13 cellular contexts compared by ENCODE assay signal in the genomic region with DNA sequence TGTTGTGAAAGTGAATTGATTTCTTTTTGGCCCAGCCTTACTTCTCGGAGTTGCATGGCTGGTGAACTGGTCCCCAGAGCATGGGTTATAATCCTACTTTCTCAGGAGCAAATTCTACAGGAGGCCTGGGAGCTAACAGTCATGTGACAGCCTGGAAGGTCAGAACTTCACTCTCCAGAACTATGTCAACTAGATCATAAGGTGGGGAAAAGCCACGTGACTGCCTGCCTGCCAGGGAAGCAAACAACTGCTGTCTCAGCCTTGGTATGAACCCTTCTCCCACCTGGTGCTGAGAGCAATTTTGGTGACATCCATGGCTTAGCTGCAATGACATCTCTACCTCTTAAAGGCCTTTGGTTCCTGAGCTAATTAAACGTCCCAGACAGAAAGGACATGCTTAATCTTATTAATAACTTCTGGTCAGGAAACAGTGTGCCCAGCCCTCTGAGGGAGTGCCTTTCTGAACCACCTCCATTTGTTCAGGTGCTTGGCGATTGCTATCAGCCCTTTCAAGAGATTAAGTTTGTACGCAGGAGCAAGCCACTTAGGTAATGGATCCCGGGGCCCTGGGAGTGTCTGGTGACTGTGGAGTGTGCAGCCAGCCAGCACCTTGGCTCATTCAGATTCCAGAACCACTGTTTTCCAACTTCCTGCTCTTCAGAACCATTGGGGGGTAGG. TPM values are rescaled to one million over a fixed set of nuclear protein-coding genes. Genes with fewer than 3 reads are reported as not detected.
DNase-seq lines count a peak whose midpoint lies in the region; ATAC-seq, FAIRE-seq and TF ChIP-seq lines count a peak whose summit lies in the region.
"Had no signal": no experiment of that assay in that cellular context is flagged by ENCODE, and none has a peak within 500 bp of the region (broad histone marks: within the 10 kb centered on the region; RNA-seq: fewer than 3 reads in every experiment).

No MANE protein-coding gene starts in this region.

- H3K4me3 Mint-ChIP-seq in astrocyte (ENCODE audit: unreplicated experiment) (peak overlapping the region; percentile 67), mesothelial cell of epicardium (peak overlapping the region; percentile 51)

- H3K9ac ChIP-seq in astrocyte (ENCODE audit: low read length) = no peak overlapping the region
- no peak overlapping the region for H3K9ac ChIP-seq in Karpas-422 (ENCODE audit: low read length)

- peaks cover 2% of the 10 kb centered on the region for H3K36me3 ChIP-seq in astrocyte (ENCODE audit: insufficient read depth, low read length)
- H3K36me3 ChIP-seq in Karpas-422 (ENCODE audit: insufficient read depth, low read length) = no peaks in the 10 kb centered on the region
- H3K36me3 ChIP-seq: heart right ventricle had no signal

- ATAC-seq in HG02970 (IDR thresholded peaks at IDR 0.05; ENCODE audit: low FRiP score, unreplicated experiment) = no peak
- ATAC-seq: GM12878, heart right ventricle had no signal

- H3K9me3 ChIP-seq in astrocyte (ENCODE audit: insufficient read depth, low read depth, low read length) (no peaks in the 10 kb centered on the region), Karpas-422 (ENCODE audit: low read length) (no peaks in the 10 kb centered on the region)
- H3K9me3 ChIP-seq: heart right ventricle had no signal

- H3K27me3 ChIP-seq in astrocyte (ENCODE audit: insufficient read depth, low read length) (no peaks in the 10 kb centered on the region), Karpas-422 (ENCODE audit: low read length) (no peaks in the 10 kb centered on the region)

- H4K20me1 ChIP-seq in astrocyte (ENCODE audit: insufficient read depth, low read length) (peaks cover 16% of the 10 kb centered on the region), Karpas-422 (ENCODE audit: insufficient read depth, low read depth, low read length) (no peaks in the 10 kb centered on the region)

- TF ChIP-seq CTCF in 22Rv1 (IDR thresholded peaks at IDR 0.05) (no peak), astrocyte (IDR thresholded peaks at IDR 0.05; ENCODE audit: insufficient read depth, low read depth, low read length) (no peak), mesothelial cell of epicardium (IDR thresholded peaks at IDR 0.05; ENCODE audit: unreplicated experiment) (no peak)

- H3K36me3 Mint-ChIP-seq in astrocyte (ENCODE audit: low read depth, unreplicated experiment) (peaks cover 16% of the 10 kb centered on the region), mesothelial cell of epicardium (no peaks in the 10 kb centered on the region)

- no peak overlapping the region for H3K27ac Mint-ChIP-seq in astrocyte (ENCODE audit: unreplicated experiment)
- H3K27ac Mint-ChIP-seq in mesothelial cell of epicardium = no peak overlapping the region
- H3K27ac Mint-ChIP-seq: activated T-helper 2 cell treated with anti-CD3 and anti-CD28 coated beads, Interferon-gamma antibody, Interleukin-2, Interleukin-4, amounts not matched to agents 10 μg/mL and 5 μg/mL and 100 μg/mL, durations not matched to agents 14 hours and 24 hours and 36 hours had no signal

- H3K27ac ChIP-seq in 22Rv1 (peak overlapping the region; percentile 84), astrocyte (ENCODE audit: low read depth, low read length) (no peak overlapping the region), Karpas-422 (ENCODE audit: low read length) (no peak overlapping the region)

- peaks cover 35% of the 10 kb centered on the region for H3K79me2 ChIP-seq in astrocyte (ENCODE audit: insufficient read depth, low read length)
- no peaks in the 10 kb centered on the region for H3K79me2 ChIP-seq in Karpas-422 (ENCODE audit: low read length)

- peaks cover 2% of the 10 kb centered on the region for H3K27me3 Mint-ChIP-seq in astrocyte (ENCODE audit: low read depth, unreplicated experiment)
- peaks cover 19% of the 10 kb centered on the region for H3K27me3 Mint-ChIP-seq in mesothelial cell of epicardium (ENCODE audit: low read depth)

- H3K4me1 ChIP-seq in astrocyte (ENCODE audit: insufficient read depth, low read length) (peaks cover 39% of the 10 kb centered on the region), Karpas-422 (ENCODE audit: low read length) (no peaks in the 10 kb centered on the region)

- H3K9me3 Mint-ChIP-seq in astrocyte (ENCODE audit: unreplicated experiment) = no peaks in the 10 kb centered on the region
- no peaks in the 10 kb centered on the region for H3K9me3 Mint-ChIP-seq in mesothelial cell of epicardium
- H3K9me3 Mint-ChIP-seq: activated T-helper 2 cell treated with anti-CD3 and anti-CD28 coated beads, Interferon-gamma antibody, Interleukin-2, Interleukin-4, amounts not matched to agents 10 μg/mL and 5 μg/mL and 100 μg/mL, durations not matched to agents 14 hours and 24 hours and 36 hours had no signal

- no peaks in the 10 kb centered on the region for H3K9me2 ChIP-seq in Karpas-422 (replicated peaks; ENCODE audit: insufficient read depth, low read length)

- no peak for FAIRE-seq in astrocyte (lab: Jason Lieb, UNC)
- FAIRE-seq: GM12878 had no signal

- H3K4me2 ChIP-seq in astrocyte (ENCODE audit: low read length) (no peak overlapping the region), Karpas-422 (ENCODE audit: low read depth, low read length, poor library complexity, severe bottlenecking) (no peak overlapping the region)

- DNase-seq in HuH-7 (ENCODE audit: low spot score) (peak; percentile 56), astrocyte (ENCODE audit: low read depth) (no peak), mesothelial cell of epicardium (ENCODE audit: low spot score in 2 of 2, unreplicated experiment in 2 of 2) (no peak), MV-4-11 (lab: John Stamatoyannopoulos, UW) (no peak), putamen (ENCODE audit: low spot score) (no peak), Karpas-422 (no peak)
- DNase-seq: heart right ventricle; stimulated activated naive CD4-positive, alpha-beta T cell treated with Interleukin-2 at 50 U/mL for 16 hours; T-helper 2 cell had no signal

- H3K4me1 Mint-ChIP-seq in astrocyte (ENCODE audit: low read depth, unreplicated experiment) = peaks cover 34% of the 10 kb centered on the region
- peaks cover 64% of the 10 kb centered on the region for H3K4me1 Mint-ChIP-seq in mesothelial cell of epicardium

- H2AFZ ChIP-seq in astrocyte (ENCODE audit: low read depth, low read length) (no peak overlapping the region), Karpas-422 (ENCODE audit: low read length) (no peak overlapping the region)

- H3K4me3 ChIP-seq in astrocyte (ENCODE audit: insufficient read depth, low read depth, low read length) (no peak overlapping the region), Karpas-422 (ENCODE audit: low read length) (no peak overlapping the region)
- H3K4me3 ChIP-seq: GM12878 had no signal

RNA-seq across cellular contexts. Expression of gene CREB3L1, which starts 1.4 kb away (rescaled TPM):
- 324 and 399 TPM in 2 replicates for total RNA-seq in astrocyte
- 34.5 to 43.0 TPM (median 36.3 TPM) in 3 replicates for total RNA-seq in mesothelial cell of epicardium
- not detected in 2 replicates for total RNA-seq in Karpas-422 (2014; rRNA removed; shearing (Covaris generic); ENCODE audit: low replicate concordance)
- total RNA-seq: activated T-helper 2 cell treated with anti-CD3 and anti-CD28 coated beads, Interferon-gamma antibody, Interleukin-2, Interleukin-4, amounts not matched to agents 10 μg/mL and 5 μg/mL and 100 μg/mL, durations not matched to agents 14 hours and 24 hours and 36 hours had no signal

Comparison
In these comparisons a context has a peak if more than half of its experiments do, and no peak if none do; other contexts are left out.
1. RNA of gene CREB3L1, which starts 1.4 kb away (total RNA-seq): 324 to 399 TPM in astrocyte and 34.5 to 43.0 TPM in mesothelial cell of epicardium; not detected in Karpas-422; every median in the first group is over 10 times any median in the second.